1 cellular context compared by ENCODE assay signal in genomic region chr19:32870154-32870573, GRCh38.
TF ChIP-seq lines count a peak whose summit lies in the region.

No MANE protein-coding gene starts in this region.

TF ChIP-seq in GM12878, 131 proteins besides CTCF, POLR2A, EP300 and RAD21 (continued from another document):
- TF ChIP-seq E2F8 (IDR thresholded peaks at IDR 0.05; ENCODE audit: low read depth, partially characterized antibody) (no peak), ATF7 (IDR thresholded peaks at IDR 0.05; ENCODE audit: low read depth) (no peak), BCL3 (IDR thresholded peaks at IDR 0.05; ENCODE audit: borderline replicate concordance, insufficient read depth, low read depth, low read length, poor library complexity, severe bottlenecking) (no peak), CHD4 (IDR thresholded peaks at IDR 0.05) (no peak), ASH2L (IDR thresholded peaks at IDR 0.05; ENCODE audit: borderline replicate concordance, low read depth) (no peak), IRF3 (IDR thresholded peaks at IDR 0.05) (no peak), E2F4 (IDR thresholded peaks at IDR 0.05; ENCODE audit: low read depth, low read length) (no peak)
TF ChIP-seq in GM12878: peak in this region for 0.
